ENCODE assay signal across 24 cellular contexts in genomic region chr13:33199282-33199850, GRCh38.
DNase-seq lines count a peak whose midpoint lies in the region; ATAC-seq and TF ChIP-seq lines count a peak whose summit lies in the region.
"Had no signal": no experiment of that assay in that cellular context is flagged by ENCODE, and none has a peak within 500 bp of the region (broad histone marks: within the 10 kb centered on the region; RNA-seq: fewer than 3 reads in every experiment).

No MANE protein-coding gene starts in this region.

- no peak for DNase-seq in heart right ventricle
- DNase-seq in Right ventricle myocardium inferior (ENCODE audit: missing footprints) = no peak
- DNase-seq in endothelial cell (ENCODE audit: low spot score) = no peak
- no peak for DNase-seq in vagina (ENCODE audit: extremely low spot score in 2 of 2)
- DNase-seq in KG1 (lab: John Stamatoyannopoulos, UW) = no peak
- no peak for DNase-seq in WERI-Rb-1
- DNase-seq: 8988T; activated CD4-positive, alpha-beta T cell treated with anti-CD3 and anti-CD28 coated beads, Interleukin-2, amount 10 ng/mL, durations not matched to agents 24 days and 14 days; aorta; DND-41; effector CD8-positive, alpha-beta T cell; naive thymus-derived CD4-positive, alpha-beta T cell; NCI-H1417 treated with DMSO at 0.1 percent for 48 hours; NCI-H510A; ovary; T-helper 17 cell had no signal

- H3K9me3 ChIP-seq in heart right ventricle (no peaks in the 10 kb centered on the region), parathyroid adenoma (ENCODE audit: control insufficient read depth, low read length) (no peaks in the 10 kb centered on the region), vagina (no peaks in the 10 kb centered on the region), WERI-Rb-1 (ENCODE audit: severe bottlenecking) (no peaks in the 10 kb centered on the region)
- H3K9me3 ChIP-seq: ovary had no signal

- peaks cover 4% of the 10 kb centered on the region for H3K27me3 Mint-ChIP-seq in endothelial cell (ENCODE audit: unreplicated experiment)
- H3K27me3 Mint-ChIP-seq: activated CD4-positive, alpha-beta T cell treated with anti-CD3 and anti-CD28 coated beads, Interleukin-2, amount 10 ng/mL, durations not matched to agents 24 days and 14 days had no signal

- H3K27me3 ChIP-seq in heart right ventricle (no peaks in the 10 kb centered on the region), parathyroid adenoma (ENCODE audit: control insufficient read depth, insufficient read depth, low read length) (no peaks in the 10 kb centered on the region), vagina (no peaks in the 10 kb centered on the region), WERI-Rb-1 (ENCODE audit: insufficient read depth, low read depth, severe bottlenecking) (no peaks in the 10 kb centered on the region)
- H3K27me3 ChIP-seq: ovary had no signal

- H3K27ac ChIP-seq in heart right ventricle = peak overlapping the region in 6 of 10 donors; percentile 2 to 51 (median 28)
- H3K27ac ChIP-seq in parathyroid adenoma = no peak overlapping the region
- H3K27ac ChIP-seq in vagina = peak overlapping the region; percentile 43
- no peak overlapping the region for H3K27ac ChIP-seq in WERI-Rb-1
- H3K27ac ChIP-seq: HL-60, ovary, SK-N-MC had no signal

- H3K4me3 ChIP-seq in heart right ventricle (no peak overlapping the region), parathyroid adenoma (ENCODE audit: low read depth, low read length) (no peak overlapping the region), vagina (no peak overlapping the region), WERI-Rb-1 (ENCODE audit: low read depth, low read length) (no peak overlapping the region)
- H3K4me3 ChIP-seq: ovary, SK-N-MC had no signal

- WGBS in heart right ventricle, 2 donors = 76 to 79% methylated on average over 3 of the region's 3 CpGs

- peaks cover 13 to 99% (median 61%) of the 10 kb centered on the region in 9 donors for H3K4me1 ChIP-seq in heart right ventricle
- peaks cover 11% of the 10 kb centered on the region for H3K4me1 ChIP-seq in parathyroid adenoma
- H3K4me1 ChIP-seq in vagina = peaks cover 49% of the 10 kb centered on the region

- H3K9ac ChIP-seq in parathyroid adenoma = peak overlapping the region; percentile 19

- H3K4me1 Mint-ChIP-seq in endothelial cell (ENCODE audit: unreplicated experiment) = peaks cover 57% of the 10 kb centered on the region
- H3K4me1 Mint-ChIP-seq: activated naive CD4-positive, alpha-beta T cell treated with anti-CD3 and anti-CD28 coated beads, Interleukin-2, amount 50 U/mL, for 24 hours; central memory CD8-positive, alpha-beta T cell had no signal

- peaks cover 20% of the 10 kb centered on the region for H3K79me2 ChIP-seq in parathyroid adenoma

- TF ChIP-seq POLR2A in vagina (IDR thresholded peaks at IDR 0.05) = no peak

- TF ChIP-seq CTCF in heart right ventricle (IDR thresholded peaks at IDR 0.05) (no peak), endothelial cell (IDR thresholded peaks at IDR 0.05; ENCODE audit: unreplicated experiment) (no peak), parathyroid adenoma (IDR thresholded peaks at IDR 0.05) (no peak), vagina (IDR thresholded peaks at IDR 0.05) (no peak), WERI-Rb-1 (IDR thresholded peaks at IDR 0.05; ENCODE audit: low read depth, low read length) (no peak)

- no peak overlapping the region for H2AFZ ChIP-seq in parathyroid adenoma

- ATAC-seq in heart right ventricle = no peak
- ATAC-seq in Right ventricle myocardium inferior = no peak
- no peak for ATAC-seq in GM21360 (IDR thresholded peaks at IDR 0.05; ENCODE audit: unreplicated experiment)
- ATAC-seq: naive thymus-derived CD4-positive, alpha-beta T cell; T-helper 17 cell had no signal

- peaks cover 39% of the 10 kb centered on the region for H3K36me3 Mint-ChIP-seq in endothelial cell (ENCODE audit: low read depth, unreplicated experiment)
- H3K36me3 Mint-ChIP-seq: activated naive CD4-positive, alpha-beta T cell treated with anti-CD3 and anti-CD28 coated beads, Interleukin-2, amount 50 U/mL, for 24 hours had no signal

- H3K9me3 Mint-ChIP-seq in endothelial cell (ENCODE audit: unreplicated experiment) = no peaks in the 10 kb centered on the region
- H3K9me3 Mint-ChIP-seq: activated CD4-positive, alpha-beta T cell treated with anti-CD3 and anti-CD28 coated beads, Interleukin-2, amount 10 ng/mL, durations not matched to agents 24 days and 14 days; activated naive CD4-positive, alpha-beta T cell treated with anti-CD3 and anti-CD28 coated beads, Interleukin-2, amount 50 U/mL, for 24 hours; central memory CD8-positive, alpha-beta T cell had no signal

- no peak overlapping the region for H3K4me3 Mint-ChIP-seq in endothelial cell (ENCODE audit: unreplicated experiment)
- H3K4me3 Mint-ChIP-seq: activated CD4-positive, alpha-beta T cell treated with anti-CD3 and anti-CD28 coated beads, Interleukin-2, amount 10 ng/mL, durations not matched to agents 24 days and 14 days; activated naive CD4-positive, alpha-beta T cell treated with anti-CD3 and anti-CD28 coated beads, Interleukin-2, amount 50 U/mL, for 24 hours; activated T-helper 1 cell treated with anti-CD3 and anti-CD28 coated beads, Interleukin-12 subunit alpha, Interleukin-12 subunit beta, Interleukin-2, Interleukin-4 antibody, amounts not matched to agents 30 ng/mL and 10 ng/mL and 1 ng/mL, durations not matched to agents 14 hours and 24 hours and 36 hours; B cell; central memory CD8-positive, alpha-beta T cell; naive thymus-derived CD4-positive, alpha-beta T cell; T-helper 17 cell had no signal

- no peak overlapping the region for H3K4me2 ChIP-seq in parathyroid adenoma (ENCODE audit: low read length)

- intact Hi-C loops in heart right ventricle (cut with DNase I) (loop anchor here in 2 of 10 donors (5.0 to 10.0 kb wide), 2 partner anchors 72 to 165 kb away; no protein-coding TSS in a partner anchor), Right ventricle myocardium inferior (cut with DNase I) (loop anchor here (5.0 kb wide), 1 partner anchor 62 kb away; no protein-coding TSS in a partner anchor), vagina (cut with DNase I) (no loop called here)

- H3K36me3 ChIP-seq in heart right ventricle = no peaks in the 10 kb centered on the region
- H3K36me3 ChIP-seq in parathyroid adenoma (ENCODE audit: control insufficient read depth, insufficient read depth, low read length) = no peaks in the 10 kb centered on the region
- H3K36me3 ChIP-seq in vagina = no peaks in the 10 kb centered on the region
- no peaks in the 10 kb centered on the region for H3K36me3 ChIP-seq in WERI-Rb-1
- H3K36me3 ChIP-seq: ovary had no signal

- peak overlapping the region; percentile 67 for H3K27ac Mint-ChIP-seq in endothelial cell (ENCODE audit: unreplicated experiment)
- H3K27ac Mint-ChIP-seq: activated naive CD4-positive, alpha-beta T cell treated with anti-CD3 and anti-CD28 coated beads, Interleukin-2, amount 50 U/mL, for 24 hours; activated T-helper 1 cell treated with anti-CD3 and anti-CD28 coated beads, Interleukin-12 subunit alpha, Interleukin-12 subunit beta, Interleukin-2, Interleukin-4 antibody, amounts not matched to agents 30 ng/mL and 10 ng/mL and 1 ng/mL, durations not matched to agents 14 hours and 24 hours and 36 hours; B cell; T-helper 17 cell had no signal

Comparison
In these comparisons a context has a peak if more than half of its experiments do, and no peak if none do; other contexts are left out.
1. H3K27ac ChIP-seq: peak in heart right ventricle (6 of 10) and vagina (single experiment); none in parathyroid adenoma (single experiment) and WERI-Rb-1 (single experiment).